ENCODE assay signal across 10 cellular contexts in genomic region chr11:33724644-33725035, GRCh38. TPM values are rescaled to one million over a fixed set of nuclear protein-coding genes. Genes with fewer than 3 reads are reported as not detected.
A peak's percentile ranks its signal among the peaks of the same experiment; 100 is the strongest.
DNase-seq lines count a peak whose midpoint lies in the region; ATAC-seq and TF ChIP-seq lines count a peak whose summit lies in the region.
"Had no signal": no experiment of that assay in that cellular context is flagged by ENCODE, and none has a peak within 500 bp of the region (broad histone marks: within the 10 kb centered on the region; RNA-seq: fewer than 3 reads in every experiment).

No MANE protein-coding gene starts in this region.

- POLR2A ChIA-PET in Panc1 (lab: Charles Lee): interaction anchor here (1.0 to 1.9 kb wide), 2 partner anchors 9 to 12 kb away, joined by 7 to 12 read pairs; partner anchors contain the start of gene CD59

- H3K36me3 ChIP-seq in Panc1 (ENCODE audit: control insufficient read depth, insufficient read depth, low read length) (peaks cover 6% of the 10 kb centered on the region; the same call in 1 of the 2 replicates), endodermal cell (ENCODE audit: control insufficient read depth, insufficient read depth, low read length) (peaks cover 21% of the 10 kb centered on the region), thoracic aorta (peaks cover 4% of the 10 kb centered on the region)

- no peak overlapping the region for H3K4me3 Mint-ChIP-seq in endodermal cell
- H3K4me3 Mint-ChIP-seq: activated naive CD4-positive, alpha-beta T cell treated with anti-CD3 and anti-CD28 coated beads, Interleukin-2, amount 50 U/mL, for 24 hours had no signal

- no peak for DNase-seq in Panc1 (ENCODE audit: low read depth, low spot score)
- DNase-seq in endodermal cell: no peak
- peak; percentile 63 to 91 for DNase-seq in lung microvascular endothelial cell (ENCODE audit: low read depth in 2 of 2)
- DNase-seq in thoracic aorta (ENCODE audit: low spot score): no peak
- DNase-seq in stimulated activated CD4-positive, alpha-beta T cell treated with anti-CD3 and anti-CD28 coated beads, Interleukin-12 subunit alpha, Interleukin-12 subunit beta, amount 100 ng/mL, for 4 hours: no peak
- no peak for DNase-seq in NCI-H1417 treated with DMSO at 0.1 percent for 48 hours (lab: John Stamatoyannopoulos, UW)
- no peak for DNase-seq in NCI-H345 (lab: John Stamatoyannopoulos, UW)
- no peak for DNase-seq in NCI-H146 treated with DMSO at 0.1 percent for 48 hours (lab: John Stamatoyannopoulos, UW; ENCODE audit: unreplicated experiment)

- peaks cover 28% of the 10 kb centered on the region for H3K36me3 Mint-ChIP-seq in endodermal cell (ENCODE audit: low read depth)

- TF ChIP-seq CTCF in Panc1 (IDR thresholded peaks at IDR 0.05) (no peak), endodermal cell (conservative IDR thresholded peaks at IDR 0.05) (no peak), thoracic aorta (IDR thresholded peaks at IDR 0.05) (no peak)

- H3K9ac ChIP-seq in endodermal cell (ENCODE audit: extremely low read depth, low read length, poor library complexity, severe bottlenecking): no peak overlapping the region

- 80 to 90% methylated on average over 1 to 4 of the region's 4 CpGs for WGBS in endodermal cell (ENCODE audit: insufficient coverage in 1 of 2, insufficient read length in 1 of 2), 2 experiments

- no peak overlapping the region for H3K4me3 ChIP-seq in Panc1 (ENCODE audit: low read depth in 2 of 2, low read length in 2 of 2)
- H3K4me3 ChIP-seq in endodermal cell (ENCODE audit: low read length): no peak overlapping the region
- H3K4me3 ChIP-seq in thoracic aorta: no peak overlapping the region

- peak; percentile 22 for ATAC-seq in Panc1
- no peak for ATAC-seq in thoracic aorta (ENCODE audit: insufficient number of reproducible peaks, low FRiP score, low read depth)

- no peaks in the 10 kb centered on the region for H3K9me3 ChIP-seq in Panc1 (ENCODE audit: control insufficient read depth, insufficient read depth, low read depth, low read length)
- no peaks in the 10 kb centered on the region for H3K9me3 ChIP-seq in endodermal cell (ENCODE audit: control insufficient read depth, low read length)
- no peaks in the 10 kb centered on the region for H3K9me3 ChIP-seq in thoracic aorta

- H3K4me1 Mint-ChIP-seq in endodermal cell: peaks cover 21% of the 10 kb centered on the region

- H3K27me3 Mint-ChIP-seq in endodermal cell (ENCODE audit: insufficient read depth): no peaks in the 10 kb centered on the region
- H3K27me3 Mint-ChIP-seq: activated naive CD4-positive, alpha-beta T cell treated with anti-CD3 and anti-CD28 coated beads, Interleukin-2, amount 50 U/mL, for 24 hours; progenitor cell of endocrine pancreas had no signal

- H3K27me3 ChIP-seq in Panc1 (ENCODE audit: control insufficient read depth, insufficient read depth, low read length): no peaks in the 10 kb centered on the region
- H3K27me3 ChIP-seq in endodermal cell (ENCODE audit: control insufficient read depth, insufficient read depth, low read length, poor library complexity, severe bottlenecking): no peaks in the 10 kb centered on the region
- H3K27me3 ChIP-seq in thoracic aorta (replicated peaks; ENCODE audit: insufficient read depth): no peaks in the 10 kb centered on the region

- H3K9me3 Mint-ChIP-seq in endodermal cell: peaks cover 9% of the 10 kb centered on the region
- H3K9me3 Mint-ChIP-seq: activated naive CD4-positive, alpha-beta T cell treated with anti-CD3 and anti-CD28 coated beads, Interleukin-2, amount 50 U/mL, for 24 hours had no signal

- CTCF ChIA-PET in Panc1 (lab: Charles Lee): no interaction called here

- H3K4me1 ChIP-seq in Panc1 (ENCODE audit: control insufficient read depth, insufficient read depth, low read length): peaks cover 50% of the 10 kb centered on the region
- no peaks in the 10 kb centered on the region for H3K4me1 ChIP-seq in endodermal cell (ENCODE audit: control insufficient read depth, insufficient read depth, low read length)
- peaks cover 31 to 44% of the 10 kb centered on the region in 2 donors for H3K4me1 ChIP-seq in thoracic aorta (ENCODE audit: control insufficient read depth in 1 of 2, low read depth in 2 of 2)

- peak overlapping the region; percentile 60 for H3K27ac ChIP-seq in Panc1 (ENCODE audit: low read length)
- H3K27ac ChIP-seq in endodermal cell (ENCODE audit: low read depth, low read length): peak overlapping the region; percentile 55
- H3K27ac ChIP-seq in thoracic aorta: peak overlapping the region; percentile 58 to 71

- H3K27ac Mint-ChIP-seq in endodermal cell: peak overlapping the region; percentile 74
- H3K27ac Mint-ChIP-seq: activated naive CD4-positive, alpha-beta T cell treated with anti-CD3 and anti-CD28 coated beads, Interleukin-2, amount 50 U/mL, for 24 hours had no signal

- BruUV-seq in Panc1 (replicated peaks; lab: Mats Ljungman, UMichigan): no TSS peak

- in situ Hi-C loops in Panc1 (cut with HindIII; ENCODE audit: low pct_unique_long_range_greater_than_20kb, low sequenced_read_pairs): no loop called here

- intact Hi-C loops in Panc1 (cut with micrococcal nuclease; ENCODE audit: unreplicated experiment): no loop called here

RNA-seq across cellular contexts. Expression of gene CD59, which starts 11.6 kb away (rescaled TPM):
- 736 TPM for total RNA-seq in Panc1 (2021; ENCODE audit: unreplicated experiment)
- polyA plus RNA-seq in Panc1 (2012; ENCODE audit: insufficient read length): 456 TPM
- total RNA-seq in endodermal cell: 100 to 1,000 TPM; 111 to 142 TPM
- polyA plus RNA-seq in endodermal cell (2013, experiment 1 of 2): 89.8 TPM
- polyA plus RNA-seq in endodermal cell (2013, experiment 2 of 2): 75.8 TPM
- 530 and 1,137 TPM in 2 replicates for total RNA-seq in lung microvascular endothelial cell
- total RNA-seq in thoracic aorta: 100 to 1,000 TPM; 368 to 529 TPM

RNA-seq across cellular contexts. Expression of gene C11orf91, which starts 24.0 kb away (rescaled TPM):
- total RNA-seq in Panc1 (2021; ENCODE audit: unreplicated experiment): 1.3 TPM
- not detected for polyA plus RNA-seq in Panc1 (2012; ENCODE audit: insufficient read length)
- total RNA-seq in endodermal cell: 1 to 10 TPM in 1 of 2 donors, not detected in 1; 1.0 TPM
- 0.89 TPM for polyA plus RNA-seq in endodermal cell (2013, experiment 1 of 2)
- 1.1 TPM for polyA plus RNA-seq in endodermal cell (2013, experiment 2 of 2)
- under 0.01 TPM in 1 of 2 replicates, not detected in the other for total RNA-seq in lung microvascular endothelial cell
- not detected for total RNA-seq in thoracic aorta

RNA-seq across cellular contexts. Expression of gene FBXO3, which starts 49.7 kb away (rescaled TPM):
- 22.3 TPM for total RNA-seq in Panc1 (2021; ENCODE audit: unreplicated experiment)
- 15.2 TPM for polyA plus RNA-seq in Panc1 (2012; ENCODE audit: insufficient read length)
- total RNA-seq in endodermal cell: 10 to 100 TPM; 12.8 to 15.0 TPM
- 30.7 TPM for polyA plus RNA-seq in endodermal cell (2013, experiment 1 of 2)
- polyA plus RNA-seq in endodermal cell (2013, experiment 2 of 2): 28.3 TPM
- total RNA-seq in lung microvascular endothelial cell: 20.0 and 29.0 TPM in 2 replicates
- 10 to 100 TPM; 35.1 to 73.8 TPM for total RNA-seq in thoracic aorta

Comparison
In these comparisons a context has a peak if more than half of its experiments do, and no peak if none do; other contexts are left out.
1. DNase-seq: peak in lung microvascular endothelial cell (2 of 2); none in Panc1 (single experiment), endodermal cell (single experiment), thoracic aorta (single experiment), stimulated activated CD4-positive, alpha-beta T cell treated with anti-CD3 and anti-CD28 coated beads, Interleukin-12 subunit alpha, Interleukin-12 subunit beta, amount 100 ng/mL, for 4 hours (single experiment), NCI-H1417 treated with DMSO at 0.1 percent for 48 hours (single experiment), NCI-H345 (single experiment) and NCI-H146 treated with DMSO at 0.1 percent for 48 hours (single experiment).
2. Peak in every context shown above with its lines, with median percentiles within 50 percentile points of each other: H3K27ac ChIP-seq.